ENCODE assay signal across 28 cellular contexts in genomic region chr7:27083646-27084045, GRCh38. TPM values are rescaled to one million over a fixed set of nuclear protein-coding genes. Genes with fewer than 3 reads are reported as not detected.
DNase-seq lines count a peak whose midpoint lies in the region; ATAC-seq lines count a peak whose summit lies in the region.
"Had no signal": no experiment of that assay in that cellular context is flagged by ENCODE, and none has a peak within 500 bp of the region (broad histone marks: within the 10 kb centered on the region; RNA-seq: fewer than 3 reads in every experiment).

No MANE protein-coding gene starts in this region.

- peaks cover 2 to 14% (median 8%) of the 10 kb centered on the region in 3 experiments for H3K27me3 ChIP-seq in neuronal stem cell (ENCODE audit: control insufficient read depth in 3 of 3, insufficient read depth in 3 of 3, low read depth in 1 of 3, low read length in 3 of 3)

- H2BK12ac ChIP-seq in neuronal stem cell (ENCODE audit: low read length) = no peak overlapping the region

- intact Hi-C loops in left colon (cut with DNase I, micrococcal nuclease) = no loop called here

- peak; percentile 11 for DNase-seq in DMS79 (lab: John Stamatoyannopoulos, UW)
- no peak for DNase-seq in DMS79 treated with DMSO at 0.1 percent for 48 hours (lab: John Stamatoyannopoulos, UW)
- no peak for DNase-seq in left colon
- DNase-seq in neuronal stem cell (ENCODE audit: low spot score) = no peak
- no peak for DNase-seq in NCI-H2081 treated with DMSO at 0.1 percent for 48 hours (lab: John Stamatoyannopoulos, UW)
- DNase-seq: activated CD8-positive, alpha-beta T cell treated with anti-CD3 and anti-CD28 coated beads for 36 hours; activated naive CD4-positive, alpha-beta T cell treated with anti-CD3 and anti-CD28 coated beads, Interleukin-2, amount 50 U/mL, for 16 hours; amniotic stem cell; brain microvascular endothelial cell; foreskin melanocyte; heart left ventricle; islet precursor cell; NCI-H1048; posterior cingulate gyrus; SIG-M5; stimulated activated CD4-positive, alpha-beta T cell treated with anti-CD3 and anti-CD28 coated beads, Interleukin-1b, Interleukin-23, amount 100 ng/mL, for 48 hours; stimulated activated naive CD8-positive, alpha-beta T cell treated with anti-CD3 and anti-CD28 coated beads, Interleukin-15, amount 100 ng/mL, for 72 hours had no signal

- H3K4ac ChIP-seq in neuronal stem cell (ENCODE audit: low read length) = no peak overlapping the region

- H3K9ac ChIP-seq in neuronal stem cell (ENCODE audit: low read depth, low read length, poor library complexity) = no peak overlapping the region

- no peak overlapping the region for H3K4me2 ChIP-seq in neuronal stem cell (ENCODE audit: insufficient read depth, low read length, poor library complexity, severe bottlenecking)
- H3K4me2 ChIP-seq: smooth muscle cell had no signal

- H3K18ac ChIP-seq in neuronal stem cell (ENCODE audit: low read length) = no peak overlapping the region

- H2AFZ ChIP-seq in neuronal stem cell (ENCODE audit: low read length) = no peak overlapping the region

- peaks cover 0 to 2% of the 10 kb centered on the region in 2 donors for H3K4me1 ChIP-seq in neuronal stem cell (ENCODE audit: control insufficient read depth in 2 of 2, insufficient read depth in 1 of 2, low read depth in 1 of 2, low read length in 2 of 2)
- H3K4me1 ChIP-seq: right atrium auricular region had no signal

- H3K23ac ChIP-seq in neuronal stem cell (ENCODE audit: low read depth, low read length, poor library complexity) = no peak overlapping the region

- peaks cover 0 to 10% of the 10 kb centered on the region in 2 donors for H3K9me3 ChIP-seq in neuronal stem cell (replicated peaks in 1 of 2; ENCODE audit: control insufficient read depth in 2 of 2, insufficient read depth in 1 of 2, low read depth in 1 of 2, low read length in 2 of 2)
- H3K9me3 ChIP-seq: thoracic aorta had no signal

- H3K4me3 ChIP-seq in neuronal stem cell (ENCODE audit: low read length in 2 of 2) = no peak overlapping the region
- H3K4me3 ChIP-seq: heart left ventricle, K562, right atrium auricular region, smooth muscle cell, thoracic aorta had no signal

- no peak overlapping the region for H4K91ac ChIP-seq in neuronal stem cell (ENCODE audit: low read depth, low read length, poor library complexity)

- no CpG with 5 or more reads among the region's 2 CpGs for WGBS in neuronal stem cell (ENCODE audit: extremely low coverage in 2 of 2, insufficient read length in 2 of 2, insufficient replicate concordance in 1 of 2), 2 donors

- no peak overlapping the region for H3K27ac ChIP-seq in neuronal stem cell (replicated peaks; ENCODE audit: low read length)
- H3K27ac ChIP-seq: 22Rv1, brain microvascular endothelial cell, heart left ventricle, right atrium auricular region, thoracic aorta had no signal

- no peak overlapping the region for H2AK5ac ChIP-seq in neuronal stem cell (ENCODE audit: low read depth, low read length)

- no peaks in the 10 kb centered on the region for H3K79me1 ChIP-seq in neuronal stem cell (ENCODE audit: low read depth, low read length)

- peak; percentile 61 for ATAC-seq in GM19035 (IDR thresholded peaks at IDR 0.05; ENCODE audit: unreplicated experiment)
- ATAC-seq in HG03175 (IDR thresholded peaks at IDR 0.05; ENCODE audit: unreplicated experiment) = peak; percentile 88
- ATAC-seq in left colon = peak; percentile 44
- ATAC-seq in GM21367 (IDR thresholded peaks at IDR 0.05; ENCODE audit: unreplicated experiment) = no peak
- ATAC-seq: activated CD8-positive, alpha-beta T cell treated with anti-CD3 and anti-CD28 coated beads for 36 hours; activated T-helper 17 cell treated with anti-CD3 and anti-CD28 coated beads, Interleukin-2, amount 50 U/mL, for 72 hours; heart left ventricle; K562; stimulated activated naive CD8-positive, alpha-beta T cell treated with anti-CD3 and anti-CD28 coated beads, Interleukin-15, amount 100 ng/mL, for 72 hours had no signal

- H2BK5ac ChIP-seq in neuronal stem cell (ENCODE audit: low read length) = no peak overlapping the region

- H2BK15ac ChIP-seq in neuronal stem cell (ENCODE audit: low read length) = no peak overlapping the region

- no peak overlapping the region for H4K8ac ChIP-seq in neuronal stem cell (ENCODE audit: low read depth, low read length)

- H2BK120ac ChIP-seq in neuronal stem cell (ENCODE audit: low read depth, low read length) = no peak overlapping the region

- H3K36me3 ChIP-seq in neuronal stem cell (replicated peaks in 1 of 2; ENCODE audit: control insufficient read depth in 2 of 2, insufficient read depth in 2 of 2, low read length in 2 of 2) = no peaks in the 10 kb centered on the region
- H3K36me3 ChIP-seq: brain microvascular endothelial cell, heart left ventricle, right atrium auricular region, thoracic aorta had no signal

- H3K14ac ChIP-seq in neuronal stem cell (ENCODE audit: low read length) = no peak overlapping the region

RNA-seq across cellular contexts. Expression of gene HOXA1, which starts 12.2 kb away (rescaled TPM):
- 1 to 10 TPM; 2.4 to 3.0 TPM for total RNA-seq in left colon
- not detected for polyA plus RNA-seq in neuronal stem cell (2013, experiment 1 of 2)
- polyA plus RNA-seq in neuronal stem cell (2013, experiment 2 of 2) = not detected
- polyA plus RNA-seq: smooth muscle cell had no signal

RNA-seq across cellular contexts. Expression of gene HOXA2, which starts 18.8 kb away (rescaled TPM):
- total RNA-seq in left colon = 1 to 10 TPM; 2.7 to 3.2 TPM
- polyA plus RNA-seq in neuronal stem cell (2013, experiment 1 of 2) = 0.04 TPM
- polyA plus RNA-seq in neuronal stem cell (2013, experiment 2 of 2) = not detected
- total RNA-seq: activated CD8-positive, alpha-beta T cell treated with anti-CD3 and anti-CD28 coated beads for 36 hours; activated T-helper 17 cell treated with anti-CD3 and anti-CD28 coated beads, Interleukin-2, amount 50 U/mL, for 72 hours; K562; smooth muscle cell had no signal
- polyA plus RNA-seq: CD14-positive monocyte, smooth muscle cell had no signal

RNA-seq across cellular contexts. Expression of gene HOXA4, which starts 46.9 kb away (rescaled TPM):
- 1 to 10 TPM; 4.5 to 5.1 TPM for total RNA-seq in left colon
- polyA plus RNA-seq in neuronal stem cell (2013, experiment 1 of 2) = not detected
- not detected for polyA plus RNA-seq in neuronal stem cell (2013, experiment 2 of 2)
- total RNA-seq: K562, smooth muscle cell had no signal
- polyA plus RNA-seq: CD14-positive monocyte, K562 had no signal

RNA-seq across cellular contexts. Expression of gene HOXA5, which starts 59.8 kb away (rescaled TPM):
- total RNA-seq in left colon = 10 to 100 TPM; 13.0 to 16.2 TPM
- not detected for polyA plus RNA-seq in neuronal stem cell (2013, experiment 1 of 2)
- not detected for polyA plus RNA-seq in neuronal stem cell (2013, experiment 2 of 2)
- total RNA-seq: activated CD8-positive, alpha-beta T cell treated with anti-CD3 and anti-CD28 coated beads for 36 hours; activated T-helper 17 cell treated with anti-CD3 and anti-CD28 coated beads, Interleukin-2, amount 50 U/mL, for 72 hours; chondrocyte; K562 had no signal
